In genomic region chr12:19183121-19183838, GRCh38 we compare ENCODE assay signal across 12 cellular contexts. TPM values are rescaled to one million over a fixed set of nuclear protein-coding genes. Genes with fewer than 3 reads are reported as not detected.
DNase-seq lines count a peak whose midpoint lies in the region; ATAC-seq and TF ChIP-seq lines count a peak whose summit lies in the region.
"Had no signal": no experiment of that assay in that cellular context is flagged by ENCODE, and none has a peak within 500 bp of the region (broad histone marks: within the 10 kb centered on the region; RNA-seq: fewer than 3 reads in every experiment).

No MANE protein-coding gene starts in this region.

- no peak overlapping the region for H3K4me3 ChIP-seq in AG10803 (ENCODE audit: low read length)
- H3K4me3 ChIP-seq: body of pancreas had no signal

- intact Hi-C loops in left colon (cut with DNase I, micrococcal nuclease) = no loop called here

- no peak overlapping the region for H3K4me3 Mint-ChIP-seq in chondrocyte (ENCODE audit: unreplicated experiment)
- H3K4me3 Mint-ChIP-seq in nephron progenitor cell = no peak overlapping the region
- H3K4me3 Mint-ChIP-seq: activated T-cell treated with anti-CD3 and anti-CD28 coated beads, Interleukin-2, amount 50 U/mL, for 24 hours; natural killer cell treated with Interleukin-12 subunit alpha and Interleukin-12 subunit beta and Interleukin-15 and Interleukin-18, amount 100 ng/mL, for 72 hours had no signal

- no peaks in the 10 kb centered on the region for H3K36me3 Mint-ChIP-seq in chondrocyte (ENCODE audit: low read depth)
- H3K36me3 Mint-ChIP-seq in nephron progenitor cell (ENCODE audit: low read depth) = peaks cover 4% of the 10 kb centered on the region
- H3K36me3 Mint-ChIP-seq: natural killer cell treated with Interleukin-12 subunit alpha and Interleukin-12 subunit beta and Interleukin-15 and Interleukin-18, amount 100 ng/mL, for 72 hours had no signal

- peak; percentile 56 for ATAC-seq in left colon
- ATAC-seq: body of pancreas; natural killer cell treated with Interleukin-12 subunit alpha and Interleukin-12 subunit beta and Interleukin-15 and Interleukin-18, amount 100 ng/mL, for 72 hours had no signal

- H3K9me3 Mint-ChIP-seq in chondrocyte (ENCODE audit: low read depth) (no peaks in the 10 kb centered on the region), nephron progenitor cell (no peaks in the 10 kb centered on the region)
- H3K9me3 Mint-ChIP-seq: activated T-cell treated with anti-CD3 and anti-CD28 coated beads, Interleukin-2, amount 50 U/mL, for 24 hours; natural killer cell treated with Interleukin-12 subunit alpha and Interleukin-12 subunit beta and Interleukin-15 and Interleukin-18, amount 100 ng/mL, for 72 hours had no signal

- peak; percentile 45 for TF ChIP-seq CTCF in AG10803 (conservative IDR thresholded peaks at IDR 0.05; ENCODE audit: low read length)
- TF ChIP-seq CTCF in LNCAP (IDR thresholded peaks at IDR 0.05) = 0 out of 2 replicates have a peak, but pooled peaks have one; percentile 22
- TF ChIP-seq CTCF in chondrocyte (IDR thresholded peaks at IDR 0.05) = peak; percentile 62
- TF ChIP-seq CTCF in nephron progenitor cell (IDR thresholded peaks at IDR 0.05) = no peak

- DNase-seq in AG10803 (ENCODE audit: low read depth) (peak; percentile 40), chondrocyte (ENCODE audit: low spot score) (no peak), left colon (no peak), DMS153 treated with DMSO at 0.1 percent for 48 hours (lab: John Stamatoyannopoulos, UW; ENCODE audit: unreplicated experiment) (no peak), nephron progenitor cell (no peak), COLO668 (lab: John Stamatoyannopoulos, UW; ENCODE audit: unreplicated experiment) (no peak), NOMO-1 (lab: John Stamatoyannopoulos, UW; ENCODE audit: unreplicated experiment in 2 of 2) (no peak)
- DNase-seq: activated T-cell treated with anti-CD3 and anti-CD28 coated beads, Interleukin-2, amount 50 U/mL, for 24 hours; body of pancreas; SIG-M5 had no signal

- peaks cover 14% of the 10 kb centered on the region for H3K4me1 Mint-ChIP-seq in chondrocyte (ENCODE audit: low read depth)
- peaks cover 13% of the 10 kb centered on the region for H3K4me1 Mint-ChIP-seq in nephron progenitor cell

- no peaks in the 10 kb centered on the region for H3K27me3 Mint-ChIP-seq in chondrocyte (ENCODE audit: low read depth)
- no peaks in the 10 kb centered on the region for H3K27me3 Mint-ChIP-seq in nephron progenitor cell (ENCODE audit: low read depth, poor library complexity)
- H3K27me3 Mint-ChIP-seq: activated T-cell treated with anti-CD3 and anti-CD28 coated beads, Interleukin-2, amount 50 U/mL, for 24 hours; natural killer cell treated with Interleukin-12 subunit alpha and Interleukin-12 subunit beta and Interleukin-15 and Interleukin-18, amount 100 ng/mL, for 72 hours had no signal

- H3K27ac Mint-ChIP-seq in chondrocyte (ENCODE audit: unreplicated experiment) = no peak overlapping the region
- H3K27ac Mint-ChIP-seq in nephron progenitor cell = no peak overlapping the region
- H3K27ac Mint-ChIP-seq: activated T-cell treated with anti-CD3 and anti-CD28 coated beads, Interleukin-2, amount 50 U/mL, for 24 hours; natural killer cell treated with Interleukin-12 subunit alpha and Interleukin-12 subunit beta and Interleukin-15 and Interleukin-18, amount 100 ng/mL, for 72 hours had no signal

RNA-seq across cellular contexts. Expression of gene PLEKHA5, which starts 53.7 kb away (rescaled TPM):
- total RNA-seq in chondrocyte = 8.6 to 14.6 TPM (median 8.9 TPM) in 3 replicates
- total RNA-seq in left colon = 10 to 100 TPM; 33.1 to 36.8 TPM
